8 cellular contexts compared by ENCODE assay signal in genomic region chr5:79990598-79991507, GRCh38. TPM values are rescaled to one million over a fixed set of nuclear protein-coding genes. Genes with fewer than 3 reads are reported as not detected.
A peak's percentile ranks its signal among the peaks of the same experiment; 100 is the strongest.
DNase-seq lines count a peak whose midpoint lies in the region; ATAC-seq lines count a peak whose summit lies in the region.

MTX3 (minus strand) TSS chr5:79991262; CDS start chr5:79991238, 24 bp downstream.

- H3K36me3 ChIP-seq in effector memory CD4-positive, alpha-beta T cell (ENCODE audit: control insufficient read depth, insufficient read depth, low read length): peaks cover 15% of the 10 kb centered on the region

- DNase-seq in C1 segment of cervical spinal cord (lab: John Stamatoyannopoulos, UW): peak; percentile 6 to 82 (median 76)
- DNase-seq in NK-92 (lab: John Stamatoyannopoulos, UW; ENCODE audit: unreplicated experiment): peak; percentile 14
- peak; percentile 72 to 82 (median 74) for DNase-seq in effector memory CD4-positive, alpha-beta T cell
- peak; percentile 90 for DNase-seq in medulla oblongata (ENCODE audit: extremely low spot score)
- peak; percentile 80 to 91 (median 82) for DNase-seq in stimulated activated CD4-positive, alpha-beta T cell treated with anti-CD3 and anti-CD28 coated beads, TNF-alpha, amount 100 ng/mL, for 48 hours (ENCODE audit: low read depth in 3 of 3)

- H3K4me3 ChIP-seq in effector memory CD4-positive, alpha-beta T cell (ENCODE audit: insufficient read depth, low read depth, low read length, poor library complexity, severe bottlenecking): peak within 1 kb of the TSS; percentile 89

- POLR2A ChIA-PET in activated CD8-positive, alpha-beta memory T cell treated with anti-CD3 and anti-CD28 coated beads for 36 hours (lab: Charles Lee): interaction anchor here (0.6 to 1.4 kb wide), 10 partner anchors 10 to 365 kb away, joined by 3 to 18 read pairs (median 5); no protein-coding TSS in a partner anchor

- peak; percentile 92 for ATAC-seq in GM19395 (IDR thresholded peaks at IDR 0.05; ENCODE audit: unreplicated experiment)
- ATAC-seq in HG03565 (IDR thresholded peaks at IDR 0.05; ENCODE audit: unreplicated experiment): peak; percentile 71

- H3K4me1 ChIP-seq in effector memory CD4-positive, alpha-beta T cell (ENCODE audit: control insufficient read depth, insufficient read depth, low read length, poor library complexity, severe bottlenecking): peaks cover 6% of the 10 kb centered on the region

- H3K27me3 ChIP-seq in effector memory CD4-positive, alpha-beta T cell (replicated peaks; ENCODE audit: control insufficient read depth, insufficient read depth, low read length, poor library complexity, severe bottlenecking): no peaks in the 10 kb centered on the region

- peak within 1 kb of the TSS; percentile 74 for H3K27ac ChIP-seq in effector memory CD4-positive, alpha-beta T cell (ENCODE audit: insufficient read depth, low read length, poor library complexity, severe bottlenecking)

- CTCF ChIA-PET in activated CD8-positive, alpha-beta memory T cell treated with anti-CD3 and anti-CD28 coated beads for 36 hours (lab: Charles Lee): interaction anchor here (0.9 to 1.8 kb wide), 6 partner anchors 10 to 317 kb away, joined by 3 to 6 read pairs (median 5); no protein-coding TSS in a partner anchor

- H3K9me3 ChIP-seq in effector memory CD4-positive, alpha-beta T cell (ENCODE audit: control insufficient read depth, low read length): no peaks in the 10 kb centered on the region

RNA-seq across cellular contexts. Expression of gene MTX3, which starts in this region (rescaled TPM):
- 10 to 100 TPM; 26.0 to 29.0 TPM for total RNA-seq in activated CD8-positive, alpha-beta memory T cell treated with anti-CD3 and anti-CD28 coated beads for 36 hours

Comparison
In these comparisons a context has a peak if more than half of its experiments do, and no peak if none do; other contexts are left out.
1. Peak in every context shown above with its lines: DNase-seq, ATAC-seq, H3K4me3 ChIP-seq and H3K27ac ChIP-seq.
2. DNase-seq: peak in every context shown above with its lines; median percentile 90 in medulla oblongata; 82 in stimulated activated CD4-positive, alpha-beta T cell treated with anti-CD3 and anti-CD28 coated beads, TNF-alpha, amount 100 ng/mL, for 48 hours; 76 in C1 segment of cervical spinal cord; 74 in effector memory CD4-positive, alpha-beta T cell; 14 in NK-92.